ENCODE assay signal across 8 cellular contexts in genomic region chr1:159921251-159921650, GRCh38. TPM values are rescaled to one million over a fixed set of nuclear protein-coding genes. Genes with fewer than 3 reads are reported as not detected.
A peak's percentile ranks its signal among the peaks of the same experiment; 100 is the strongest.
DNase-seq lines count a peak whose midpoint lies in the region; ATAC-seq and TF ChIP-seq lines count a peak whose summit lies in the region.

No MANE protein-coding gene starts in this region.

- H3K4me1 ChIP-seq in heart right ventricle (peaks cover 19 to 85% (median 74%) of the 10 kb centered on the region in 9 donors), tibial artery (peaks cover 0 to 59% (median 43%) of the 10 kb centered on the region in 4 donors), uterus (peaks cover 0 to 11% of the 10 kb centered on the region in 2 donors), adrenal gland (replicated peaks in 1 of 2) (peaks cover 4 to 41% of the 10 kb centered on the region in 2 donors)

- DNase-seq in heart right ventricle (no peak), left cardiac atrium (no peak), coronary artery (ENCODE audit: low spot score) (no peak), tibial artery (no peak), SKM-1 (lab: John Stamatoyannopoulos, UW; ENCODE audit: unreplicated experiment) (no peak), uterus (no peak), adrenal gland (no peak)

- H3K9me3 ChIP-seq in heart right ventricle (no peaks in the 10 kb centered on the region), tibial artery (no peaks in the 10 kb centered on the region), uterus (no peaks in the 10 kb centered on the region), adrenal gland (replicated peaks in 1 of 3) (no peaks in the 10 kb centered on the region)

- intact Hi-C loops in heart right ventricle (cut with DNase I) = loop anchor here in 3 of 10 donors (5.0 to 10.0 kb wide), 3 partner anchors 64 to 69 kb away; no protein-coding TSS in a partner anchor
- intact Hi-C loops in left cardiac atrium (cut with DNase I) = no loop called here
- intact Hi-C loops in tibial artery (cut with DNase I; ENCODE audit: low total_unique reads) = loop anchor here (5.0 to 10.0 kb wide), 2 partner anchors 66 to 161 kb away; partner anchors contain the start of gene KCNJ9
- intact Hi-C loops in uterus (cut with DNase I; ENCODE audit: low total_unique reads) = no loop called here
- intact Hi-C loops in adrenal gland (cut with DNase I) = no loop called here

- TF ChIP-seq CTCF in heart right ventricle (IDR thresholded peaks at IDR 0.05) (no peak), coronary artery (IDR thresholded peaks at IDR 0.05) (no peak), tibial artery (IDR thresholded peaks at IDR 0.05) (no peak), uterus (IDR thresholded peaks at IDR 0.05) (no peak), adrenal gland (IDR thresholded peaks at IDR 0.05) (no peak)

- no peaks in the 10 kb centered on the region for H3K27me3 ChIP-seq in heart right ventricle
- no peaks in the 10 kb centered on the region for H3K27me3 ChIP-seq in tibial artery
- H3K27me3 ChIP-seq in uterus = no peaks in the 10 kb centered on the region
- H3K27me3 ChIP-seq in adrenal gland = no peaks in the 10 kb centered on the region

- H3K27ac ChIP-seq in heart right ventricle (peak overlapping the region; percentile 15 to 100 (median 98)), coronary artery (peak overlapping the region; percentile 95 to 100), tibial artery (peak overlapping the region; percentile 94 to 97), uterus (peak overlapping the region in 1 of 2 donors; percentile 97), adrenal gland (peak overlapping the region in 1 of 5 donors; percentile 92)

- TF ChIP-seq POLR2A in uterus (IDR thresholded peaks at IDR 0.05) = no peak
- no peak for TF ChIP-seq POLR2A in adrenal gland (IDR thresholded peaks at IDR 0.05)

- WGBS in heart right ventricle, 2 donors = 51 to 55% methylated on average over 1 of the region's 1 CpG
- 65 to 87% (median 73%) methylated on average over 1 of the region's 1 CpG for WGBS in adrenal gland, 4 donors

- H3K36me3 ChIP-seq in heart right ventricle (peaks cover 0 to 55% (median 32%) of the 10 kb centered on the region in 9 donors), tibial artery (peaks cover 23 to 35% (median 33%) of the 10 kb centered on the region in 3 donors), uterus (no peaks in the 10 kb centered on the region), adrenal gland (replicated peaks in 1 of 2) (peaks cover 0 to 31% of the 10 kb centered on the region in 2 donors)

- ATAC-seq in heart right ventricle = no peak
- ATAC-seq in left cardiac atrium = no peak
- peak; percentile 20 for ATAC-seq in HG03457 (IDR thresholded peaks at IDR 0.05; ENCODE audit: unreplicated experiment)

- H3K4me3 ChIP-seq in heart right ventricle (peak overlapping the region in 6 of 10 donors; percentile 72 to 97 (median 87)), coronary artery (peak overlapping the region; percentile 87), tibial artery (peak overlapping the region in 1 of 2 donors; percentile 99), uterus (no peak overlapping the region), adrenal gland (no peak overlapping the region)

RNA-seq across cellular contexts. Expression of gene TAGLN2, which starts 4.1 kb away (rescaled TPM):
- total RNA-seq in heart right ventricle = 100 to 1,000 TPM in 4 of 10 donors, 10 to 100 TPM in 6; 65.9 to 228 (median 92.5) TPM
- polyA plus RNA-seq in heart right ventricle = 100 to 1,000 TPM; 131 to 283 TPM
- total RNA-seq in left cardiac atrium = 100 to 1,000 TPM; 201 to 276 TPM
- 100 to 1,000 TPM; 113 to 246 (median 197) TPM for total RNA-seq in uterus
- total RNA-seq in adrenal gland = 100 to 1,000 TPM in 7 of 8 donors, 10 to 100 TPM in 1; 87.1 to 185 (median 143) TPM
- 100 to 1,000 TPM; 124 to 215 (median 192) TPM for polyA plus RNA-seq in adrenal gland

RNA-seq across cellular contexts. Expression of gene CFAP45, which starts 21.3 kb away (rescaled TPM):
- 1 to 10 TPM in 1 of 10 donors, under 1 TPM in 9; 0.17 to 1.5 (median 0.47) TPM for total RNA-seq in heart right ventricle
- 1 to 10 TPM in 1 of 2 donors, under 1 TPM in 1; 0.70 to 1.4 TPM for polyA plus RNA-seq in heart right ventricle
- total RNA-seq in left cardiac atrium = 1 to 10 TPM; 1.6 to 2.0 TPM
- 1 to 10 TPM in 2 of 4 donors, under 1 TPM in 1, not detected in 1; 0.97 to 3.6 (median 1.8) TPM for total RNA-seq in uterus
- under 1 TPM in 2 of 8 donors, not detected in 6; 0.14 to 0.81 TPM for total RNA-seq in adrenal gland
- under 1 TPM; 0.30 to 0.42 (median 0.40) TPM for polyA plus RNA-seq in adrenal gland

RNA-seq across cellular contexts. Expression of gene IGSF9, which starts 24.2 kb away (rescaled TPM):
- total RNA-seq in heart right ventricle (under 1 TPM in 3 of 10 donors, not detected in 7; 0.07 to 0.15 (median 0.08) TPM), left cardiac atrium (1 to 10 TPM; 1.4 to 3.3 TPM), uterus (1 to 10 TPM in 2 of 4 donors, under 1 TPM in 1, not detected in 1; 0.29 to 6.2 (median 1.2) TPM), adrenal gland (under 1 TPM in 3 of 8 donors, not detected in 5; 0.14 to 0.32 (median 0.23) TPM)
- polyA plus RNA-seq in heart right ventricle (under 1 TPM; 0.03 to 0.15 TPM), adrenal gland (under 1 TPM in 2 of 3 donors, not detected in 1; 0.10 to 0.16 TPM)

RNA-seq across cellular contexts. Expression of gene SLAMF9, which starts 32.8 kb away (rescaled TPM):
- total RNA-seq in heart right ventricle (not detected), left cardiac atrium (under 1 TPM in 1 of 2 donors, not detected in 1; 0.35 TPM), uterus (not detected), adrenal gland (not detected)
- polyA plus RNA-seq in heart right ventricle (under 1 TPM in 1 of 2 donors, not detected in 1; 0.13 TPM), adrenal gland (not detected)

RNA-seq across cellular contexts. Expression of gene VSIG8, which starts 58.8 kb away (rescaled TPM):
- total RNA-seq in heart right ventricle (not detected), left cardiac atrium (not detected), uterus (under 1 TPM in 1 of 4 donors, not detected in 3; 0.37 TPM), adrenal gland (under 1 TPM in 1 of 8 donors, not detected in 7; 0.14 TPM)
- polyA plus RNA-seq in heart right ventricle (under 1 TPM in 1 of 2 donors, not detected in 1; 0.44 TPM), adrenal gland (under 1 TPM in 2 of 3 donors, not detected in 1; 0.20 to 0.80 TPM)

Comparison
In these comparisons a context has a peak if more than half of its experiments do, and no peak if none do; other contexts are left out.
1. H3K4me3 ChIP-seq: peak in heart right ventricle (6 of 10) and coronary artery (single experiment); none in uterus (0 of 2) and adrenal gland (0 of 4).